ENCODE assay signal across 12 cellular contexts in the genomic region with DNA sequence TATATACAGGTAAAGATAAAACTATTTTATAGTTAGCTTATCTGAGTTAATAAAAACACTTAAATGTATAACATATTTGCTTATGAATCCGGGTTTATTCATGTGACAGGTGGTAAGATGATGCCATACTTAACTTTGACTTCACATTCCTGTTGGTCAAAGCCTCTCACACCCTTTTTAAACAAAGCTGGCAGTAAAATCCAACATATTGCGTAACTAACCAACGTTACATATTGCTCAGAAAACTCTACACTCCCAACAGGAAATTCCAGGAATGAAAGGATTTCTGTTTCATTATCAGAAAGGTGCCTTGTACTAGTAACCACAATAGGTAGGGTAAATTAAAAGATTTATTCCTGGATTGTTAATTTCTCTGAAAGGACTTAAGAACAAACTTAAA. TPM values are rescaled to one million over a fixed set of nuclear protein-coding genes. Genes with fewer than 3 reads are reported as not detected.
DNase-seq lines count a peak whose midpoint lies in the region; ATAC-seq, FAIRE-seq and TF ChIP-seq lines count a peak whose summit lies in the region.
"Had no signal": no experiment of that assay in that cellular context is flagged by ENCODE, and none has a peak within 500 bp of the region (broad histone marks: within the 10 kb centered on the region; RNA-seq: fewer than 3 reads in every experiment).

No MANE protein-coding gene starts in this region.

- H3K36me3 ChIP-seq in pancreas: no peaks in the 10 kb centered on the region

- FAIRE-seq in pancreas (lab: Jason Lieb, UNC): peak; percentile 85
- FAIRE-seq: frontal cortex, GM12892 had no signal

- no peaks in the 10 kb centered on the region for H3K4me1 Mint-ChIP-seq in activated naive CD8-positive, alpha-beta T cell treated with anti-CD3 and anti-CD28 coated beads for 36 hours
- peaks cover 6% of the 10 kb centered on the region for H3K4me1 Mint-ChIP-seq in progenitor cell of endocrine pancreas (ENCODE audit: low read depth)

- 13 to 20% methylated on average over 3 of the region's 3 CpGs for WGBS in pancreas, 2 donors

- H3K4me3 ChIP-seq in pancreas: no peak overlapping the region

- no peak overlapping the region for H3K4me3 Mint-ChIP-seq in activated naive CD8-positive, alpha-beta T cell treated with anti-CD3 and anti-CD28 coated beads for 36 hours
- H3K4me3 Mint-ChIP-seq in progenitor cell of endocrine pancreas (ENCODE audit: low read depth): no peak overlapping the region

- no peaks in the 10 kb centered on the region for H3K27me3 Mint-ChIP-seq in activated naive CD8-positive, alpha-beta T cell treated with anti-CD3 and anti-CD28 coated beads for 36 hours
- H3K27me3 Mint-ChIP-seq in progenitor cell of endocrine pancreas: no peaks in the 10 kb centered on the region

- peaks cover 25% of the 10 kb centered on the region for H3K36me3 Mint-ChIP-seq in activated naive CD8-positive, alpha-beta T cell treated with anti-CD3 and anti-CD28 coated beads for 36 hours
- peaks cover 8% of the 10 kb centered on the region for H3K36me3 Mint-ChIP-seq in progenitor cell of endocrine pancreas (ENCODE audit: insufficient read depth)

- no peaks in the 10 kb centered on the region for H3K27me3 ChIP-seq in pancreas

- TF ChIP-seq CTCF in pancreas (IDR thresholded peaks at IDR 0.05) (no peak), progenitor cell of endocrine pancreas (IDR thresholded peaks at IDR 0.05; ENCODE audit: unreplicated experiment) (no peak)

- no peaks in the 10 kb centered on the region for H3K9me3 ChIP-seq in pancreas

- H3K9me3 Mint-ChIP-seq in activated naive CD8-positive, alpha-beta T cell treated with anti-CD3 and anti-CD28 coated beads for 36 hours: peaks cover 16% of the 10 kb centered on the region
- peaks cover 5% of the 10 kb centered on the region for H3K9me3 Mint-ChIP-seq in progenitor cell of endocrine pancreas (ENCODE audit: low read depth)

- intact Hi-C loops in pancreas (cut with DNase I): loop anchor here in 1 of 3 donors (10.0 kb wide), 1 partner anchor 139 kb away; no protein-coding TSS in a partner anchor

- ATAC-seq in pancreas: peak; percentile 36 to 71 (median 66)

- DNase-seq in H4 (ENCODE audit: low spot score): peak; percentile 73
- DNase-seq in SW480 (ENCODE audit: low spot score): peak; percentile 92
- peak; percentile 3 for DNase-seq in fibroblast of peridontal ligament (ENCODE audit: extremely low read depth)
- DNase-seq in pancreas: no peak
- DNase-seq in MV-4-11 (lab: John Stamatoyannopoulos, UW): no peak
- no peak for DNase-seq in activated naive CD8-positive, alpha-beta T cell treated with anti-CD3 and anti-CD28 coated beads for 36 hours
- DNase-seq in progenitor cell of endocrine pancreas (ENCODE audit: low spot score, unreplicated experiment): no peak
- DNase-seq in NCI-H1417 treated with DMSO at 0.1 percent for 48 hours (lab: John Stamatoyannopoulos, UW): no peak
- DNase-seq: activated T-cell treated with anti-CD3 and anti-CD28 coated beads, Interleukin-2, amount 50 U/mL, for 1 hour had no signal

- H3K27ac ChIP-seq in pancreas: peak overlapping the region in 3 of 4 donors; percentile 56 to 75 (median 64)
- H3K27ac ChIP-seq: VCaP had no signal

- H3K4me1 ChIP-seq in pancreas: peaks cover 47 to 67% (median 61%) of the 10 kb centered on the region in 3 donors

- no peak overlapping the region for H3K27ac Mint-ChIP-seq in activated naive CD8-positive, alpha-beta T cell treated with anti-CD3 and anti-CD28 coated beads for 36 hours
- H3K27ac Mint-ChIP-seq in progenitor cell of endocrine pancreas: no peak overlapping the region

RNA-seq across cellular contexts. Expression of a gene that starts 23.7 kb away (rescaled TPM):
- 0.06 TPM in 1 of 2 replicates, not detected in the other for total RNA-seq in H4 (2014; rRNA removed; shearing (Covaris generic))
- total RNA-seq in pancreas: 10 to 100 TPM; 16.5 to 40.0 (median 18.6) TPM
- polyA plus RNA-seq in pancreas: 10 to 100 TPM in 1 of 2 donors, 1 to 10 TPM in 1; 6.0 to 24.9 TPM
- under 1 TPM; 0.18 to 0.27 TPM for total RNA-seq in activated naive CD8-positive, alpha-beta T cell treated with anti-CD3 and anti-CD28 coated beads for 36 hours
- total RNA-seq in progenitor cell of endocrine pancreas: 5.6 and 5.7 TPM in 2 replicates

Comparison
In these comparisons a context has a peak if more than half of its experiments do, and no peak if none do; other contexts are left out.
1. DNase-seq: peak in H4 (single experiment), SW480 (single experiment) and fibroblast of peridontal ligament (single experiment); none in pancreas (0 of 6), MV-4-11 (single experiment), activated naive CD8-positive, alpha-beta T cell treated with anti-CD3 and anti-CD28 coated beads for 36 hours (single experiment), progenitor cell of endocrine pancreas (single experiment) and NCI-H1417 treated with DMSO at 0.1 percent for 48 hours (single experiment).